ENCODE assay signal across 14 cellular contexts in the genomic region with DNA sequence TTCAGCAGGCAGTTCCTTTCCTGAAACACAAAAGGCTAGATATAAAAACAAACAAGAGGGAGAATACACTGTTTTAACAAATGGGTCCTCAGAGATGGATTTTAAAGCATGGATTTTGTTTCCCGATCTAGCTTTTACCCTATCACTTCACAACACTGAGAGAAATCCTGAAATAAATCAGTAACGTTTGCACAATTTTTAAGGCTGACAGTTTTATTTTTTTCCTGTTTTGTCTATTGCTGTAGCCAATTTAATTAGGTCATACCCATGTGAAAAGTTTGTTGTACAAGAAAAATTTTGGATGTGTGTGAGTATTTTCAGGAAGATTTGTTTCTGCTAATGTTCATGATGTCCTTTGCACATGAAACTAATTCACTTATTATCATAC.
DNase-seq lines count a peak whose midpoint lies in the region; ATAC-seq, FAIRE-seq and TF ChIP-seq lines count a peak whose summit lies in the region.
"Had no signal": no experiment of that assay in that cellular context is flagged by ENCODE, and none has a peak within 500 bp of the region (broad histone marks: within the 10 kb centered on the region; RNA-seq: fewer than 3 reads in every experiment).

No MANE protein-coding gene starts in this region.

- H3K36me3 ChIP-seq in suprapubic skin (no peaks in the 10 kb centered on the region), MM.1S (replicated peaks; ENCODE audit: insufficient read depth, low read length) (no peaks in the 10 kb centered on the region)

- H2AFZ ChIP-seq in MM.1S (ENCODE audit: low read length), result no peak overlapping the region

- no peaks in the 10 kb centered on the region for H3K9me3 ChIP-seq in suprapubic skin
- H3K9me3 ChIP-seq in MM.1S (replicated peaks; ENCODE audit: insufficient read depth, low read length), result no peaks in the 10 kb centered on the region

- ATAC-seq in HG03135 (IDR thresholded peaks at IDR 0.05; ENCODE audit: unreplicated experiment), result no peak
- ATAC-seq: SK-N-SH treated with all-trans-retinoic acid at 6 μM for 48 hours had no signal

- 10% methylated on average over 2 of the region's 2 CpGs for WGBS in suprapubic skin

- H3K27me3 ChIP-seq in suprapubic skin, result no peaks in the 10 kb centered on the region
- no peaks in the 10 kb centered on the region for H3K27me3 ChIP-seq in MM.1S (replicated peaks; ENCODE audit: insufficient read depth, low read length)

- DNase-seq in NOMO-1 treated with dmso at 0.1 percent for 144 hours (lab: John Stamatoyannopoulos, UW; ENCODE audit: unreplicated experiment) (peak; percentile 29), lung microvascular endothelial cell (ENCODE audit: low read depth in 2 of 2) (peak; percentile 28 to 73), suprapubic skin (ENCODE audit: low spot score in 2 of 2) (no peak), RWPE1 (ENCODE audit: low spot score) (no peak), MM.1S (no peak)
- DNase-seq: activated effector memory CD4-positive, alpha-beta T cell treated with Interleukin-2 at 50 U/mL for 16 hours; DMS79 treated with DMSO at 0.1 percent for 48 hours; H9; NCI-H345; substantia nigra had no signal

- FAIRE-seq in endometrium (lab: Jason Lieb, UNC), result peak; percentile 63
- FAIRE-seq: bronchial epithelial cell had no signal

- TF ChIP-seq POLR2A in suprapubic skin (IDR thresholded peaks at IDR 0.05), result no peak

- TF ChIP-seq CTCF in suprapubic skin (IDR thresholded peaks at IDR 0.05) (no peak), RWPE1 (conservative IDR thresholded peaks at IDR 0.05; ENCODE audit: low read depth) (no peak), MM.1S (IDR thresholded peaks at IDR 0.05; ENCODE audit: low read length) (no peak)

- no peak overlapping the region for H3K9ac ChIP-seq in MM.1S (ENCODE audit: low read length)

- CTCF ChIA-PET in RWPE1 (lab: Yijun Ruan, JAX), result interaction anchor here (0.7 kb wide), 1 partner anchor 268 kb away, joined by 3 read pairs; no protein-coding TSS in a partner anchor

- no peak for TF ChIP-seq EP300 in suprapubic skin (IDR thresholded peaks at IDR 0.05)

- H4K20me1 ChIP-seq in MM.1S (ENCODE audit: insufficient read depth, low read length), result no peaks in the 10 kb centered on the region

- peaks cover 43% of the 10 kb centered on the region for H3K4me1 ChIP-seq in suprapubic skin
- H3K4me1 ChIP-seq in MM.1S (ENCODE audit: low read length), result no peaks in the 10 kb centered on the region

- no peak overlapping the region for H3K4me3 ChIP-seq in suprapubic skin
- no peak overlapping the region for H3K4me3 ChIP-seq in MM.1S (ENCODE audit: low read length)

- H3K9me2 ChIP-seq in MM.1S (replicated peaks; ENCODE audit: insufficient read depth, low read length), result no peaks in the 10 kb centered on the region

- peak overlapping the region; percentile 40 for H3K27ac ChIP-seq in suprapubic skin
- no peak overlapping the region for H3K27ac ChIP-seq in RWPE1
- H3K27ac ChIP-seq in MM.1S (ENCODE audit: low read length), result no peak overlapping the region

- no peaks in the 10 kb centered on the region for H3K79me2 ChIP-seq in MM.1S (ENCODE audit: low read length)

- no peak overlapping the region for H3K4me2 ChIP-seq in MM.1S (ENCODE audit: low read depth, low read length)

- no peaks in the 10 kb centered on the region for H3F3A ChIP-seq in MM.1S (ENCODE audit: insufficient read depth, low read length)

- POLR2A ChIA-PET in RWPE1 (lab: Yijun Ruan, JAX; ENCODE audit: low non-redundant PET), result no interaction called here

Comparison
In these comparisons a context has a peak if more than half of its experiments do, and no peak if none do; other contexts are left out.
1. DNase-seq: peak in NOMO-1 treated with dmso at 0.1 percent for 144 hours (single experiment) and lung microvascular endothelial cell (2 of 2); none in suprapubic skin (0 of 2), RWPE1 (single experiment) and MM.1S (single experiment).